ENCODE assay signal across 8 cellular contexts in genomic region chr10:99621454-99622246, GRCh38. TPM values are rescaled to one million over a fixed set of nuclear protein-coding genes. Genes with fewer than 3 reads are reported as not detected.
DNase-seq lines count a peak whose midpoint lies in the region; ATAC-seq and TF ChIP-seq lines count a peak whose summit lies in the region.

No MANE protein-coding gene starts in this region.

- no peak for ATAC-seq in activated naive CD4-positive, alpha-beta T cell treated with anti-CD3 and anti-CD28 coated beads, Interleukin-2, amount 50 U/mL, for 72 hours
- no peak for ATAC-seq in stimulated activated memory B cell treated with anti-CD40 and anti-IgM and Interleukin-4, amounts not matched to agents 10 μg/mL and 1 μg/mL and 100 μg/mL, for 72 hours
- no peak for ATAC-seq in GM19395 (IDR thresholded peaks at IDR 0.05; ENCODE audit: unreplicated experiment)
- ATAC-seq in GM18502 (IDR thresholded peaks at IDR 0.05; ENCODE audit: poor library complexity, unreplicated experiment) = no peak

- DNase-seq in AG04449 (ENCODE audit: low read depth, low spot score) (no peak), HFFc6 (no peak), iPS DF 6.9 (ENCODE audit: low read depth, low spot score) (no peak), NCI-H1048 (lab: John Stamatoyannopoulos, UW) (no peak)
- DNase-seq in activated naive CD4-positive, alpha-beta T cell treated with anti-CD3 and anti-CD28 coated beads, Interleukin-2, amount 50 U/mL, for 72 hours (ENCODE audit: low spot score in 2 of 2) = no peak

- no CpG with 5 or more reads among the region's 30 CpGs for WGBS in iPS DF 6.9 (ENCODE audit: insufficient coverage, insufficient read length)

- no peak overlapping the region for H3K27ac ChIP-seq in iPS DF 6.9 (ENCODE audit: low read length)

- TF ChIP-seq CTCF in AG04449 (IDR thresholded peaks at IDR 0.05; ENCODE audit: insufficient read depth, low read length, missing control alignments) = no peak
- no peak for TF ChIP-seq CTCF in HFFc6 (IDR thresholded peaks at IDR 0.05)

- peaks cover 13% of the 10 kb centered on the region; the same call in 1 of the 2 replicates for H3K9me3 Mint-ChIP-seq in HFFc6
- H3K9me3 Mint-ChIP-seq in activated naive CD4-positive, alpha-beta T cell treated with anti-CD3 and anti-CD28 coated beads, Interleukin-2, amount 50 U/mL, for 72 hours = no peaks in the 10 kb centered on the region
- H3K9me3 Mint-ChIP-seq in stimulated activated memory B cell treated with anti-CD40 and anti-IgM and Interleukin-4, amounts not matched to agents 10 μg/mL and 1 μg/mL and 100 μg/mL, for 72 hours = no peaks in the 10 kb centered on the region

- no peaks in the 10 kb centered on the region for H3K27me3 ChIP-seq in iPS DF 6.9 (ENCODE audit: control insufficient read depth, insufficient read depth, low read length)

- no peaks in the 10 kb centered on the region for H3K36me3 ChIP-seq in iPS DF 6.9 (ENCODE audit: control insufficient read depth, insufficient read depth, low read length)

- CTCF ChIA-PET in AG04449 (lab: Yijun Ruan, JAX) = interaction anchor here (0.8 to 9.4 kb wide), 13 partner anchors 9 to 229 kb away, joined by 3 to 126 read pairs (median 5); partner anchors contain the start of genes ENTPD7 and GOT1

- POLR2A ChIA-PET in AG04449 (lab: Yijun Ruan, JAX) = interaction anchor here (1.1 to 2.0 kb wide), 5 partner anchors 9 to 177 kb away, joined by 3 to 9 read pairs (median 3); partner anchors contain the start of gene ENTPD7

- no peaks in the 10 kb centered on the region for H3K9me3 ChIP-seq in iPS DF 6.9 (ENCODE audit: control insufficient read depth, insufficient read depth, low read length)

- H3K36me3 Mint-ChIP-seq in HFFc6 (ENCODE audit: low read depth) = peaks cover 25% of the 10 kb centered on the region
- H3K36me3 Mint-ChIP-seq in activated naive CD4-positive, alpha-beta T cell treated with anti-CD3 and anti-CD28 coated beads, Interleukin-2, amount 50 U/mL, for 72 hours = peaks cover 12% of the 10 kb centered on the region in 2 donors
- H3K36me3 Mint-ChIP-seq in stimulated activated memory B cell treated with anti-CD40 and anti-IgM and Interleukin-4, amounts not matched to agents 10 μg/mL and 1 μg/mL and 100 μg/mL, for 72 hours = no peaks in the 10 kb centered on the region

- no peaks in the 10 kb centered on the region for H3K4me1 ChIP-seq in iPS DF 6.9 (ENCODE audit: control insufficient read depth, insufficient read depth, low read length)

- H3K4me3 Mint-ChIP-seq in HFFc6 = peak overlapping the region; percentile 89
- H3K4me3 Mint-ChIP-seq in stimulated activated memory B cell treated with anti-CD40 and anti-IgM and Interleukin-4, amounts not matched to agents 10 μg/mL and 1 μg/mL and 100 μg/mL, for 72 hours = peak overlapping the region; percentile 86

- peaks cover 40% of the 10 kb centered on the region for H3K4me1 Mint-ChIP-seq in HFFc6 (ENCODE audit: low read depth)
- H3K4me1 Mint-ChIP-seq in stimulated activated memory B cell treated with anti-CD40 and anti-IgM and Interleukin-4, amounts not matched to agents 10 μg/mL and 1 μg/mL and 100 μg/mL, for 72 hours = peaks cover 36% of the 10 kb centered on the region

- peak overlapping the region; percentile 67 for H3K4me3 ChIP-seq in AG04449 (ENCODE audit: low read depth, low read length)
- H3K4me3 ChIP-seq in iPS DF 6.9 (ENCODE audit: low read length) = peak overlapping the region; percentile 50; the same call in 1 of the 2 replicates

- H3K27me3 Mint-ChIP-seq in HFFc6 (ENCODE audit: insufficient read depth) = no peaks in the 10 kb centered on the region
- no peaks in the 10 kb centered on the region for H3K27me3 Mint-ChIP-seq in stimulated activated memory B cell treated with anti-CD40 and anti-IgM and Interleukin-4, amounts not matched to agents 10 μg/mL and 1 μg/mL and 100 μg/mL, for 72 hours

- peak overlapping the region; percentile 98 for H3K27ac Mint-ChIP-seq in HFFc6
- peak overlapping the region; percentile 81 to 95 for H3K27ac Mint-ChIP-seq in activated naive CD4-positive, alpha-beta T cell treated with anti-CD3 and anti-CD28 coated beads, Interleukin-2, amount 50 U/mL, for 72 hours
- peak overlapping the region; percentile 95 for H3K27ac Mint-ChIP-seq in stimulated activated memory B cell treated with anti-CD40 and anti-IgM and Interleukin-4, amounts not matched to agents 10 μg/mL and 1 μg/mL and 100 μg/mL, for 72 hours

RNA-seq across cellular contexts. Expression of gene SLC25A28, which starts 1.4 kb away (rescaled TPM):
- total RNA-seq in HFFc6 (2021; fragmentation: NEBNext Ultra II Directional; extraction: Animal tissue kit (Norgen Biotek cat#: 25700)) = 10 to 100 TPM; 18.3 to 23.9 (median 21.2) TPM
- total RNA-seq in activated naive CD4-positive, alpha-beta T cell treated with anti-CD3 and anti-CD28 coated beads, Interleukin-2, amount 50 U/mL, for 72 hours = 10 to 100 TPM; 68.6 to 75.0 TPM

RNA-seq across cellular contexts. Expression of gene ENTPD7, which starts 37.7 kb away (rescaled TPM):
- total RNA-seq in HFFc6 (2021; fragmentation: NEBNext Ultra II Directional; extraction: Animal tissue kit (Norgen Biotek cat#: 25700)) = 10 to 100 TPM; 11.1 to 17.0 (median 13.6) TPM
- 1 to 10 TPM; 2.9 to 3.3 TPM for total RNA-seq in activated naive CD4-positive, alpha-beta T cell treated with anti-CD3 and anti-CD28 coated beads, Interleukin-2, amount 50 U/mL, for 72 hours
